Comparison of ENCODE assay signal across 8 cellular contexts in genomic region chr17:44346064-44346844, GRCh38. TPM values are rescaled to one million over a fixed set of nuclear protein-coding genes. Genes with fewer than 3 reads are reported as not detected.
DNase-seq lines count a peak whose midpoint lies in the region; ATAC-seq and TF ChIP-seq lines count a peak whose summit lies in the region.

No MANE protein-coding gene starts in this region.

- ATAC-seq in activated CD4-positive, alpha-beta T cell treated with anti-CD3 and anti-CD28 coated beads for 36 hours, result no peak
- ATAC-seq in left lobe of liver (no peak), sciatic nerve (no peak)

- H3K4me1 Mint-ChIP-seq in activated CD4-positive, alpha-beta T cell treated with anti-CD3 and anti-CD28 coated beads for 36 hours, result peaks cover 11% of the 10 kb centered on the region

- H3K27me3 ChIP-seq in testis, result no peaks in the 10 kb centered on the region

- 67 to 100% methylated on average over 3 to 13 of the region's 13 CpGs for WGBS in testis, 2 donors
- WGBS in lower leg skin, 2 donors, result 62 to 66% methylated on average over 13 of the region's 13 CpGs

- POLR2A ChIA-PET in activated CD4-positive, alpha-beta T cell treated with anti-CD3 and anti-CD28 coated beads for 36 hours (lab: Charles Lee), result interaction anchor here (0.5 to 0.7 kb wide), 2 partner anchors 23 to 429 kb away, joined by 3 read pairs; no protein-coding TSS in a partner anchor

- no peak overlapping the region for H3K27ac Mint-ChIP-seq in activated CD4-positive, alpha-beta T cell treated with anti-CD3 and anti-CD28 coated beads for 36 hours

- intact Hi-C loops in activated CD4-positive, alpha-beta T cell treated with anti-CD3 and anti-CD28 coated beads for 36 hours (cut with DNase I, micrococcal nuclease), result no loop called here
- intact Hi-C loops in testis (cut with DNase I; ENCODE audit: low total_unique reads), result no loop called here
- intact Hi-C loops in sciatic nerve (cut with DNase I), result no loop called here
- intact Hi-C loops in lower leg skin (cut with DNase I; ENCODE audit: low total_unique reads), result no loop called here

- H3K9me3 ChIP-seq in testis, result no peaks in the 10 kb centered on the region

- H3K4me3 Mint-ChIP-seq in activated CD4-positive, alpha-beta T cell treated with anti-CD3 and anti-CD28 coated beads for 36 hours, result peak overlapping the region; percentile 87

- TF ChIP-seq POLR2A in testis (IDR thresholded peaks at IDR 0.05), result no peak
- TF ChIP-seq POLR2A in lower leg skin (IDR thresholded peaks at IDR 0.05), result no peak

- no peak for DNase-seq in activated CD4-positive, alpha-beta T cell treated with anti-CD3 and anti-CD28 coated beads for 36 hours
- DNase-seq in activated CD4-positive, alpha-beta T cell treated with anti-CD3 and anti-CD28 coated beads, Interleukin-2, amount 50 U/mL, for 1 hour, result no peak
- peak; percentile 45 for DNase-seq in left lobe of liver (ENCODE audit: low spot score)
- no peak for DNase-seq in testis
- no peak for DNase-seq in sciatic nerve (ENCODE audit: low spot score)
- DNase-seq in lower leg skin (ENCODE audit: low spot score in 2 of 2), result no peak
- DNase-seq in stimulated activated CD4-positive, alpha-beta T cell treated with anti-CD3 and anti-CD28 coated beads, Interleukin-4, amount 100 ng/mL, for 1 hour, result no peak

- H3K27me3 Mint-ChIP-seq in activated CD4-positive, alpha-beta T cell treated with anti-CD3 and anti-CD28 coated beads for 36 hours, result no peaks in the 10 kb centered on the region

- peaks cover 4% of the 10 kb centered on the region for H3K4me1 ChIP-seq in testis

- H3K27ac ChIP-seq in angular gyrus (ENCODE audit: low read depth, low read length) (peak overlapping the region; percentile 86), testis (peak overlapping the region in 1 of 2 donors; percentile 82)

- H3K9me3 Mint-ChIP-seq in activated CD4-positive, alpha-beta T cell treated with anti-CD3 and anti-CD28 coated beads for 36 hours (ENCODE audit: low read depth), result no peaks in the 10 kb centered on the region

- TF ChIP-seq CTCF in testis (IDR thresholded peaks at IDR 0.05) (no peak), lower leg skin (IDR thresholded peaks at IDR 0.05) (no peak)

- CTCF ChIA-PET in activated CD4-positive, alpha-beta T cell treated with anti-CD3 and anti-CD28 coated beads for 36 hours (lab: Charles Lee), result interaction anchor here (0.6 to 3.2 kb wide), 19 partner anchors 8 to 171 kb away, joined by 3 to 40 read pairs (median 4); partner anchors contain the start of genes FAM171A2, SLC25A39, TMUB2 and UBTF

- no peaks in the 10 kb centered on the region for H3K36me3 ChIP-seq in testis (ENCODE audit: low read depth, missing control alignments)

- H3K4me3 ChIP-seq in testis (peak overlapping the region; percentile 69 to 75), lower leg skin (ENCODE audit: low read depth, poor library complexity, severe bottlenecking) (no peak overlapping the region)

- H3K36me3 Mint-ChIP-seq in activated CD4-positive, alpha-beta T cell treated with anti-CD3 and anti-CD28 coated beads for 36 hours (ENCODE audit: low read depth), result no peaks in the 10 kb centered on the region

RNA-seq across cellular contexts. Expression of gene GRN, which starts 1.2 kb away (rescaled TPM):
- total RNA-seq in activated CD4-positive, alpha-beta T cell treated with anti-CD3 and anti-CD28 coated beads for 36 hours, result 10 to 100 TPM; 35.4 to 68.0 TPM
- 111 TPM for total RNA-seq in left lobe of liver
- total RNA-seq in testis, result 100 to 1,000 TPM; 263 to 489 TPM
- 161 TPM for polyA plus RNA-seq in testis (ENCODE audit: insufficient read depth, low read depth, low replicate concordance)
- total RNA-seq in sciatic nerve, result 169 TPM
- 100 to 1,000 TPM; 272 to 295 (median 283) TPM for total RNA-seq in lower leg skin

RNA-seq across cellular contexts. Expression of gene FAM171A2, which starts 17.4 kb away (rescaled TPM):
- under 1 TPM; 0.18 to 0.32 TPM for total RNA-seq in activated CD4-positive, alpha-beta T cell treated with anti-CD3 and anti-CD28 coated beads for 36 hours
- total RNA-seq in left lobe of liver (0.20 TPM), testis (1 to 10 TPM; 2.0 to 3.6 TPM), sciatic nerve (3.7 TPM), lower leg skin (1 to 10 TPM in 3 of 4 donors, under 1 TPM in 1; 0.95 to 2.8 (median 2.4) TPM)
- 1.3 TPM for polyA plus RNA-seq in testis (ENCODE audit: insufficient read depth, low read depth, low replicate concordance)

RNA-seq across cellular contexts. Expression of gene SLC25A39, which starts 21.6 kb away (rescaled TPM):
- total RNA-seq in activated CD4-positive, alpha-beta T cell treated with anti-CD3 and anti-CD28 coated beads for 36 hours, result 100 to 1,000 TPM; 127 to 129 TPM
- total RNA-seq in left lobe of liver (78.6 TPM), testis (100 to 1,000 TPM; 131 to 176 TPM), sciatic nerve (91.6 TPM), lower leg skin (100 to 1,000 TPM in 1 of 4 donors, 10 to 100 TPM in 3; 73.4 to 113 (median 90.0) TPM)
- 141 TPM for polyA plus RNA-seq in testis (ENCODE audit: insufficient read depth, low read depth, low replicate concordance)

RNA-seq across cellular contexts. Expression of gene RUNDC3A, which starts 37.9 kb away (rescaled TPM):
- total RNA-seq in activated CD4-positive, alpha-beta T cell treated with anti-CD3 and anti-CD28 coated beads for 36 hours, result under 1 TPM in 1 of 2 experiments, not detected in 1; 0.11 TPM
- total RNA-seq in left lobe of liver, result not detected
- total RNA-seq in testis, result 10 to 100 TPM; 14.6 to 53.1 TPM
- polyA plus RNA-seq in testis (ENCODE audit: insufficient read depth, low read depth, low replicate concordance), result 17.5 TPM
- 2.9 TPM for total RNA-seq in sciatic nerve
- 10 to 100 TPM; 12.6 to 29.5 (median 17.1) TPM for total RNA-seq in lower leg skin

RNA-seq across cellular contexts. Expression of gene ITGA2B, which starts 43.2 kb away (rescaled TPM):
- total RNA-seq in activated CD4-positive, alpha-beta T cell treated with anti-CD3 and anti-CD28 coated beads for 36 hours, result 1 to 10 TPM; 1.6 to 1.7 TPM
- total RNA-seq in left lobe of liver (1.1 TPM), testis (1 to 10 TPM; 5.1 to 6.7 TPM), sciatic nerve (6.2 TPM), lower leg skin (under 1 TPM in 2 of 4 donors, not detected in 2; 0.10 to 0.30 TPM)
- 6.0 TPM for polyA plus RNA-seq in testis (ENCODE audit: insufficient read depth, low read depth, low replicate concordance)
